ENCODE assay signal across 25 cellular contexts in genomic region chr11:77397631-77398030, GRCh38.
"Had no signal": no experiment of that assay in that cellular context is flagged by ENCODE, and none has a peak within 500 bp of the region (broad histone marks: within the 10 kb centered on the region; RNA-seq: fewer than 3 reads in every experiment).

No MANE protein-coding gene starts in this region.

- ATAC-seq: activated T-helper 17 cell treated with anti-CD3 and anti-CD28 coated beads, Interleukin-2, amount 50 U/mL, for 72 hours; T-cell had no signal

- H3K36me3 ChIP-seq: brain microvascular endothelial cell, cardiac muscle cell had no signal

- H3K4me3 ChIP-seq: cardiac muscle cell had no signal

- H3K27ac ChIP-seq: brain microvascular endothelial cell, cardiac muscle cell had no signal

- DNase-seq: activated B cell treated with CpG ODN at 0.5 μM for 24 hours; activated CD4-positive, alpha-beta memory T cell treated with anti-CD3 and anti-CD28 coated beads for 36 hours; activated CD4-positive, alpha-beta T cell treated with anti-CD3 and anti-CD28 coated beads, Interleukin-2, amount 10 ng/mL, durations not matched to agents 7 days and 5 days; activated CD8-positive, alpha-beta memory T cell treated with anti-CD3 and anti-CD28 coated beads for 24 hours; activated gamma-delta T cell; activated naive CD4-positive, alpha-beta T cell treated with anti-CD3 and anti-CD28 coated beads for 36 hours; activated T-cell treated with anti-CD3 and anti-CD28 coated beads for 4 hours; activated T-cell treated with anti-CD3 and anti-CD28 coated beads, Interleukin-2, amount 50 U/mL, for 48 hours; brain microvascular endothelial cell; NCI-H1048; NCI-H146; NCI-H187 treated with DMSO at 0.1 percent for 48 hours; NCI-H2081 treated with DMSO at 0.1 percent for 48 hours; NCI-H2171 treated with DMSO at 0.1 percent for 48 hours; NCI-H226; NCI-H526; NCI-H82; SIG-M5; T-cell; T-helper 2 cell; T1000 had no signal

- H3K27ac Mint-ChIP-seq: activated B cell treated with CpG ODN at 0.5 μM for 24 hours; activated CD4-positive, alpha-beta memory T cell treated with anti-CD3 and anti-CD28 coated beads for 36 hours; activated CD4-positive, alpha-beta T cell treated with anti-CD3 and anti-CD28 coated beads, Interleukin-2, amount 10 ng/mL, durations not matched to agents 7 days and 5 days; activated naive CD4-positive, alpha-beta T cell treated with anti-CD3 and anti-CD28 coated beads for 36 hours; activated naive CD8-positive, alpha-beta T cell; activated T-helper 17 cell treated with anti-CD3 and anti-CD28 coated beads, Interleukin-2, amount 50 U/mL, for 72 hours; T-cell had no signal

- H3K4me3 Mint-ChIP-seq: activated B cell treated with CpG ODN at 0.5 μM for 24 hours; activated CD4-positive, alpha-beta memory T cell treated with anti-CD3 and anti-CD28 coated beads for 36 hours; activated CD4-positive, alpha-beta T cell treated with anti-CD3 and anti-CD28 coated beads, Interleukin-2, amount 10 ng/mL, durations not matched to agents 7 days and 5 days; activated naive CD4-positive, alpha-beta T cell treated with anti-CD3 and anti-CD28 coated beads for 36 hours; activated naive CD8-positive, alpha-beta T cell; activated T-helper 17 cell treated with anti-CD3 and anti-CD28 coated beads, Interleukin-2, amount 50 U/mL, for 72 hours; T-cell had no signal

- H3K27me3 Mint-ChIP-seq: activated B cell treated with CpG ODN at 0.5 μM for 24 hours; activated CD4-positive, alpha-beta memory T cell treated with anti-CD3 and anti-CD28 coated beads for 36 hours; activated CD4-positive, alpha-beta T cell treated with anti-CD3 and anti-CD28 coated beads, Interleukin-2, amount 10 ng/mL, durations not matched to agents 7 days and 5 days; activated naive CD8-positive, alpha-beta T cell; activated T-helper 17 cell treated with anti-CD3 and anti-CD28 coated beads, Interleukin-2, amount 50 U/mL, for 72 hours; T-cell had no signal

- H3K4me1 Mint-ChIP-seq: activated B cell treated with CpG ODN at 0.5 μM for 24 hours; activated T-helper 17 cell treated with anti-CD3 and anti-CD28 coated beads, Interleukin-2, amount 50 U/mL, for 72 hours had no signal

- H3K9me3 Mint-ChIP-seq: activated B cell treated with CpG ODN at 0.5 μM for 24 hours; activated CD4-positive, alpha-beta memory T cell treated with anti-CD3 and anti-CD28 coated beads for 36 hours; activated CD4-positive, alpha-beta T cell treated with anti-CD3 and anti-CD28 coated beads, Interleukin-2, amount 10 ng/mL, durations not matched to agents 7 days and 5 days; activated naive CD4-positive, alpha-beta T cell treated with anti-CD3 and anti-CD28 coated beads for 36 hours; activated T-helper 17 cell treated with anti-CD3 and anti-CD28 coated beads, Interleukin-2, amount 50 U/mL, for 72 hours; T-cell had no signal

- H3K27me3 ChIP-seq: brain microvascular endothelial cell, cardiac muscle cell had no signal

- FAIRE-seq: TTC549 had no signal
